In the genomic region with DNA sequence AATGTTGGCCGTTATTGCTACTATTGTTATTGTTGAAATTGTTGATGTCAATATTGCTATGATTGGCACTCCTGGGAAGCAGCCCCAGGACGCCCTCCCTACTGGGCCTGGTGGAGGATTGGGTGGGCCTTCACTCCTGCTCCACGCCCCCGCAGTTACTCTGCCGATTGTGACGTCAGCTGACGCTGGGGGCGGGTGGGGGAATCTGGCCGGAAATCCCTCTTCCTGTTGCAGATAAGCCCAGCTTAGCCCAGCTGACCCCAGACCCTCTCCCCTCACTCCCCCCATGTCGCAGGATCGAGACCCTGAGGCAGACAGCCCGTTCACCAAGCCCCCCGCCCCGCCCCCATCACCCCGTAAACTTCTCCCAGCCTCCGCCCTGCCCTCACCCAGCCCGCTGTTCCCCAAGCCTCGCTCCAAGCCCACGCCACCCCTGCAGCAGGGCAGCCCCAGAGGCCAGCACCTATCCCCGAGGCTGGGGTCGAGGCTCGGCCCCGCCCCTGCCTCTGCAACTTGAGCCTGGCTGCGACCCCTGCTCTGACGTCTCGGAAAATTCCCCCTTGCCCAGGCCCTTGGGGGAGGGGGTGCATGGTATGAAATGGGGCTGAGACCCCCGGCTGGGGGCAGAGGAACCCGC, we compare ENCODE assay signal across 1 cellular context.
TF ChIP-seq lines count a peak whose summit lies in the region.

ETV2 (plus strand) TSS at position 231 of the 637 bp plus-strand sequence. CDS start 716 bp downstream, outside the sequence.

TF ChIP-seq in K562, 482 proteins besides CTCF, POLR2A, EP300 and RAD21 (continued from another document and continues in another):
- TF ChIP-seq, protein P1, sequence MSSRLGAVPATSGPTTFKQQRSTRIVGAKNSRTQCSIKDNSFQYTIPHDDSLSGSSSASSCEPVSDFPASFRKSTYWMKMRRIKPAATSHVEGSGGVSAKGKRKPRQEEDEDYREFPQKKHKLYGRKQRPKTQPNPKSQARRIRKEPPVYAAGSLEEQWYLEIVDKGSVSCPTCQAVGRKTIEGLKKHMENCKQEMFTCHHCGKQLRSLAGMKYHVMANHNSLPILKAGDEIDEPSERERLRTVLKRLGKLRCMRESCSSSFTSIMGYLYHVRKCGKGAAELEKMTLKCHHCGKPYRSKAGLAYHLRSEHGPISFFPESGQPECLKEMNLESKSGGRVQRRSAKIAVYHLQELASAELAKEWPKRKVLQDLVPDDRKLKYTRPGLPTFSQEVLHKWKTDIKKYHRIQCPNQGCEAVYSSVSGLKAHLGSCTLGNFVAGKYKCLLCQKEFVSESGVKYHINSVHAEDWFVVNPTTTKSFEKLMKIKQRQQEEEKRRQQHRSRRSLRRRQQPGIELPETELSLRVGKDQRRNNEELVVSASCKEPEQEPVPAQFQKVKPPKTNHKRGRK (tag; IDR thresholded peaks at IDR 0.05) = no peak
- TF ChIP-seq RCOR1 (IDR thresholded peaks at IDR 0.05; ENCODE audit: borderline replicate concordance in 1 of 2, low read depth in 2 of 2, low read length in 2 of 2) = peak in 1 of 2 experiments; percentile 5; a peak in 1 of 4 replicates
- no peak for TF ChIP-seq BMI1 (IDR thresholded peaks at IDR 0.05; ENCODE audit: low read length)
- TF ChIP-seq SUPT5H (IDR thresholded peaks at IDR 0.05) = no peak
- TF ChIP-seq, protein P2, sequence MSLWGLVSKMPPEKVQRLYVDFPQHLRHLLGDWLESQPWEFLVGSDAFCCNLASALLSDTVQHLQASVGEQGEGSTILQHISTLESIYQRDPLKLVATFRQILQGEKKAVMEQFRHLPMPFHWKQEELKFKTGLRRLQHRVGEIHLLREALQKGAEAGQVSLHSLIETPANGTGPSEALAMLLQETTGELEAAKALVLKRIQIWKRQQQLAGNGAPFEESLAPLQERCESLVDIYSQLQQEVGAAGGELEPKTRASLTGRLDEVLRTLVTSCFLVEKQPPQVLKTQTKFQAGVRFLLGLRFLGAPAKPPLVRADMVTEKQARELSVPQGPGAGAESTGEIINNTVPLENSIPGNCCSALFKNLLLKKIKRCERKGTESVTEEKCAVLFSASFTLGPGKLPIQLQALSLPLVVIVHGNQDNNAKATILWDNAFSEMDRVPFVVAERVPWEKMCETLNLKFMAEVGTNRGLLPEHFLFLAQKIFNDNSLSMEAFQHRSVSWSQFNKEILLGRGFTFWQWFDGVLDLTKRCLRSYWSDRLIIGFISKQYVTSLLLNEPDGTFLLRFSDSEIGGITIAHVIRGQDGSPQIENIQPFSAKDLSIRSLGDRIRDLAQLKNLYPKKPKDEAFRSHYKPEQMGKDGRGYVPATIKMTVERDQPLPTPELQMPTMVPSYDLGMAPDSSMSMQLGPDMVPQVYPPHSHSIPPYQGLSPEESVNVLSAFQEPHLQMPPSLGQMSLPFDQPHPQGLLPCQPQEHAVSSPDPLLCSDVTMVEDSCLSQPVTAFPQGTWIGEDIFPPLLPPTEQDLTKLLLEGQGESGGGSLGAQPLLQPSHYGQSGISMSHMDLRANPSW (CRISPR knock-in tag; IDR thresholded peaks at IDR 0.05) = no peak
- TF ChIP-seq ETV1 (tag; conservative IDR thresholded peaks at IDR 0.05; ENCODE audit: low read depth) = peak; percentile 77
- TF ChIP-seq, protein P3, sequence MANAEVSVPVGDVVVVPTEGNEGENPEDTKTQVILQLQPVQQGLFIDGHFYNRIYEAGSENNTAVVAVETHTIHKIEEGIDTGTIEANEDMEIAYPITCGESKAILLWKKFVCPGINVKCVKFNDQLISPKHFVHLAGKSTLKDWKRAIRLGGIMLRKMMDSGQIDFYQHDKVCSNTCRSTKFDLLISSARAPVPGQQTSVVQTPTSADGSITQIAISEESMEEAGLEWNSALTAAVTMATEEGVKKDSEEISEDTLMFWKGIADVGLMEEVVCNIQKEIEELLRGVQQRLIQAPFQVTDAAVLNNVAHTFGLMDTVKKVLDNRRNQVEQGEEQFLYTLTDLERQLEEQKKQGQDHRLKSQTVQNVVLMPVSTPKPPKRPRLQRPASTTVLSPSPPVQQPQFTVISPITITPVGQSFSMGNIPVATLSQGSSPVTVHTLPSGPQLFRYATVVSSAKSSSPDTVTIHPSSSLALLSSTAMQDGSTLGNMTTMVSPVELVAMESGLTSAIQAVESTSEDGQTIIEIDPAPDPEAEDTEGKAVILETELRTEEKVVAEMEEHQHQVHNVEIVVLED (CRISPR knock-in tag; IDR thresholded peaks at IDR 0.05) = no peak
- TF ChIP-seq, protein P4, sequence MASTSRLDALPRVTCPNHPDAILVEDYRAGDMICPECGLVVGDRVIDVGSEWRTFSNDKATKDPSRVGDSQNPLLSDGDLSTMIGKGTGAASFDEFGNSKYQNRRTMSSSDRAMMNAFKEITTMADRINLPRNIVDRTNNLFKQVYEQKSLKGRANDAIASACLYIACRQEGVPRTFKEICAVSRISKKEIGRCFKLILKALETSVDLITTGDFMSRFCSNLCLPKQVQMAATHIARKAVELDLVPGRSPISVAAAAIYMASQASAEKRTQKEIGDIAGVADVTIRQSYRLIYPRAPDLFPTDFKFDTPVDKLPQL (IDR thresholded peaks at IDR 0.05; ENCODE audit: extremely low read depth, insufficient read length) = no peak
- TF ChIP-seq ZNF699 (CRISPR knock-in tag; IDR thresholded peaks at IDR 0.05; ENCODE audit: insufficient replicate concordance) = no peak
- TF ChIP-seq SMAD4 (CRISPR knock-in tag; conservative IDR thresholded peaks at IDR 0.05) = no peak; the same call in 1 of the 2 replicates
- TF ChIP-seq JUND (IDR thresholded peaks at IDR 0.05; ENCODE audit: borderline replicate concordance, low read depth, low read length) = peak; percentile 75
- peak; percentile 57; the same call in 1 of the 3 replicates for TF ChIP-seq JUND (tag; IDR thresholded peaks at IDR 0.05; ENCODE audit: borderline replicate concordance, low read depth, low read length)
- no peak for TF ChIP-seq XRCC3 (IDR thresholded peaks at IDR 0.05)
- TF ChIP-seq ELF1 (tag; IDR thresholded peaks at IDR 0.05) = peak; percentile 60
- TF ChIP-seq, protein P5, sequence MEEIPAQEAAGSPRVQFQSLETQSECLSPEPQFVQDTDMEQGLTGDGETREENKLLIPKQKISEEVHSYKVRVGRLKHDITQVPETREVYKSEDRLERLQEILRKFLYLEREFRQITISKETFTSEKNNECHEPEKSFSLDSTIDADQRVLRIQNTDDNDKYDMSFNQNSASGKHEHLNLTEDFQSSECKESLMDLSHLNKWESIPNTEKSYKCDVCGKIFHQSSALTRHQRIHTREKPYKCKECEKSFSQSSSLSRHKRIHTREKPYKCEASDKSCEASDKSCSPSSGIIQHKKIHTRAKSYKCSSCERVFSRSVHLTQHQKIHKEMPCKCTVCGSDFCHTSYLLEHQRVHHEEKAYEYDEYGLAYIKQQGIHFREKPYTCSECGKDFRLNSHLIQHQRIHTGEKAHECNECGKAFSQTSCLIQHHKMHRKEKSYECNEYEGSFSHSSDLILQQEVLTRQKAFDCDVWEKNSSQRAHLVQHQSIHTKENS (CRISPR knock-in tag; IDR thresholded peaks at IDR 0.05) = no peak
- peak; percentile 62; the same call in 1 of the 2 replicates for TF ChIP-seq PHF21A (IDR thresholded peaks at IDR 0.05; ENCODE audit: borderline replicate concordance, low read depth)
- TF ChIP-seq TGIF2 (CRISPR knock-in tag; IDR thresholded peaks at IDR 0.05) = no peak
- TF ChIP-seq, protein P6, sequence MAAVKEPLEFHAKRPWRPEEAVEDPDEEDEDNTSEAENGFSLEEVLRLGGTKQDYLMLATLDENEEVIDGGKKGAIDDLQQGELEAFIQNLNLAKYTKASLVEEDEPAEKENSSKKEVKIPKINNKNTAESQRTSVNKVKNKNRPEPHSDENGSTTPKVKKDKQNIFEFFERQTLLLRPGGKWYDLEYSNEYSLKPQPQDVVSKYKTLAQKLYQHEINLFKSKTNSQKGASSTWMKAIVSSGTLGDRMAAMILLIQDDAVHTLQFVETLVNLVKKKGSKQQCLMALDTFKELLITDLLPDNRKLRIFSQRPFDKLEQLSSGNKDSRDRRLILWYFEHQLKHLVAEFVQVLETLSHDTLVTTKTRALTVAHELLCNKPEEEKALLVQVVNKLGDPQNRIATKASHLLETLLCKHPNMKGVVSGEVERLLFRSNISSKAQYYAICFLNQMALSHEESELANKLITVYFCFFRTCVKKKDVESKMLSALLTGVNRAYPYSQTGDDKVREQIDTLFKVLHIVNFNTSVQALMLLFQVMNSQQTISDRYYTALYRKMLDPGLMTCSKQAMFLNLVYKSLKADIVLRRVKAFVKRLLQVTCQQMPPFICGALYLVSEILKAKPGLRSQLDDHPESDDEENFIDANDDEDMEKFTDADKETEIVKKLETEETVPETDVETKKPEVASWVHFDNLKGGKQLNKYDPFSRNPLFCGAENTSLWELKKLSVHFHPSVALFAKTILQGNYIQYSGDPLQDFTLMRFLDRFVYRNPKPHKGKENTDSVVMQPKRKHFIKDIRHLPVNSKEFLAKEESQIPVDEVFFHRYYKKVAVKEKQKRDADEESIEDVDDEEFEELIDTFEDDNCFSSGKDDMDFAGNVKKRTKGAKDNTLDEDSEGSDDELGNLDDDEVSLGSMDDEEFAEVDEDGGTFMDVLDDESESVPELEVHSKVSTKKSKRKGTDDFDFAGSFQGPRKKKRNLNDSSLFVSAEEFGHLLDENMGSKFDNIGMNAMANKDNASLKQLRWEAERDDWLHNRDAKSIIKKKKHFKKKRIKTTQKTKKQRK (IDR thresholded peaks at IDR 0.05; ENCODE audit: borderline replicate concordance, low read depth, low read length) = no peak
- no peak for TF ChIP-seq RBM17 (IDR thresholded peaks at IDR 0.05; ENCODE audit: borderline replicate concordance, low read depth, low read length)
- TF ChIP-seq ZNF766 (CRISPR knock-in tag; conservative IDR thresholded peaks at IDR 0.05) = no peak
- 0 out of 2 replicates have a peak, but pooled peaks have one; percentile 31 for TF ChIP-seq CBX1 (IDR thresholded peaks at IDR 0.05; ENCODE audit: low read depth)
- TF ChIP-seq HSF4 (CRISPR knock-in tag; IDR thresholded peaks at IDR 0.05; ENCODE audit: borderline replicate concordance) = no peak
- peak; percentile 55 for TF ChIP-seq CXXC5 (CRISPR knock-in tag; IDR thresholded peaks at IDR 0.05)
- peak; percentile 57; the same call in 1 of the 2 replicates for TF ChIP-seq RBFOX2 (IDR thresholded peaks at IDR 0.05; ENCODE audit: low read depth, low read length)
- TF ChIP-seq, protein P7, sequence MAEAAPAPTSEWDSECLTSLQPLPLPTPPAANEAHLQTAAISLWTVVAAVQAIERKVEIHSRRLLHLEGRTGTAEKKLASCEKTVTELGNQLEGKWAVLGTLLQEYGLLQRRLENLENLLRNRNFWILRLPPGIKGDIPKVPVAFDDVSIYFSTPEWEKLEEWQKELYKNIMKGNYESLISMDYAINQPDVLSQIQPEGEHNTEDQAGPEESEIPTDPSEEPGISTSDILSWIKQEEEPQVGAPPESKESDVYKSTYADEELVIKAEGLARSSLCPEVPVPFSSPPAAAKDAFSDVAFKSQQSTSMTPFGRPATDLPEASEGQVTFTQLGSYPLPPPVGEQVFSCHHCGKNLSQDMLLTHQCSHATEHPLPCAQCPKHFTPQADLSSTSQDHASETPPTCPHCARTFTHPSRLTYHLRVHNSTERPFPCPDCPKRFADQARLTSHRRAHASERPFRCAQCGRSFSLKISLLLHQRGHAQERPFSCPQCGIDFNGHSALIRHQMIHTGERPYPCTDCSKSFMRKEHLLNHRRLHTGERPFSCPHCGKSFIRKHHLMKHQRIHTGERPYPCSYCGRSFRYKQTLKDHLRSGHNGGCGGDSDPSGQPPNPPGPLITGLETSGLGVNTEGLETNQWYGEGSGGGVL (CRISPR knock-in tag; IDR thresholded peaks at IDR 0.05) = no peak
- peak; percentile 79; the same call in 1 of the 2 replicates for TF ChIP-seq ATF7 (IDR thresholded peaks at IDR 0.05)
- peak; percentile 59 for TF ChIP-seq ATF1 (CRISPR knock-in tag; IDR thresholded peaks at IDR 0.05)
- peak; percentile 95 for TF ChIP-seq ATF1 (tag; IDR thresholded peaks at IDR 0.05)
- TF ChIP-seq ZNF175 (CRISPR knock-in tag; IDR thresholded peaks at IDR 0.05; ENCODE audit: low read depth) = 0 out of 2 replicates have a peak, but pooled peaks have one; percentile 14
- no peak for TF ChIP-seq NONO (IDR thresholded peaks at IDR 0.05; ENCODE audit: low read depth in 2 of 2, low read length in 1 of 2)
- no peak for TF ChIP-seq CLOCK (CRISPR knock-in tag; IDR thresholded peaks at IDR 0.05; ENCODE audit: borderline replicate concordance)
- TF ChIP-seq EZH2 (IDR thresholded peaks at IDR 0.05; ENCODE audit: borderline replicate concordance, low read depth, low read length) = no peak
- no peak for TF ChIP-seq ZNF124 (CRISPR knock-in tag; IDR thresholded peaks at IDR 0.05)
- TF ChIP-seq GABPA (tag; conservative IDR thresholded peaks at IDR 0.05; ENCODE audit: low read depth) = peak; percentile 61
